Comparison of ENCODE assay signal across 29 cellular contexts in the genomic region with DNA sequence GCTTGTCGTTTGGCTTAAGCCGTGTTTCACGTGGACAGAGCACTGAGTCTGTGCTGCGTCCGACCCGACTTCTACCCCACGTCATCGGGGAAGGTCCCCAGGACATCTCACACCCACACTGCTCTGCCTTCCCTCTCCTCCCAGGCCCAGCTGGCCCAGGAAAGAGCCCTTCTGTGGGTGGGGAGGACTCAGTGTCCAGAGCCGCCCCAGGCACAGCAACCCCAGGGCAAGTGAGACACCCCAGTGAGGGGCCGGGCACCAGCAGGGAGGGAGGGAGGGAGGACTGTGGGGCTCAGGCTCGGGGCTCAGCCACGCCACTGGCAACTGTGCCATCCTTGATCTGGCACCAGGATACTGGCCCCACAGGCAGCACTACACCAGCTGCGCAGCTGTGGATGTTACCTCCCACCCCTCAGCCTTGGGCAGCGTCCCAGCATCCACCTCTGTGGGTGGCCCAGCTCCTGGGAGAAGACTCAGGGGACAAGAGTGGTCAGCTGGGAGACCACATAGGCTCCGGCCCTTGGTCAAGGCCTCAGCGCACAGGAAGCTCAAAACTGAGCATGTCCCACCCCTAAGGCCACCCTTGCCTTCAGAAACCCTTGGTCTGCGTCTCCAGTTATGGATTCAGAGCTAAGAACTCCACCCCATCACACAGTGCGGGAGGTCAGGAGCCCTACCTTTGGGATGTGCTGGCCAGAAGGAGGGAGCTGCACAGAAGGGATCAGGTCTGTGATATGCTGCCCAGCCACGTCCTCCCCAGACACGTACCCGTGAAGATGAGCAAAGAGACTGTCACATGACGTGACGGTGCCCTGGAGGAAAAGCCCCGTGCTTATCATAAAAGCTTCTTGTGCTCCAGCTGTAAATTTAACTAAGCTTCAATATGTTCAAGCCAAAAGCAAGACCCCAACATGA.
"Had no signal": no experiment of that assay in that cellular context is flagged by ENCODE, and none has a peak within 500 bp of the region (broad histone marks: within the 10 kb centered on the region; RNA-seq: fewer than 3 reads in every experiment).

No MANE protein-coding gene starts in this region.

- DNase-seq: activated CD4-positive, alpha-beta T cell treated with anti-CD3 and anti-CD28 coated beads for 4 hours; activated CD4-positive, alpha-beta T cell treated with anti-CD3 and anti-CD28 coated beads, Interleukin-2, amount 50 U/mL, for 4 hours; activated CD8-positive, alpha-beta memory T cell treated with anti-CD3 and anti-CD28 coated beads, Interleukin-2, amount 50 U/mL, for 48 hours; activated CD8-positive, alpha-beta T cell treated with anti-CD3 and anti-CD28 coated beads, Interleukin-2, amount 10 ng/mL, durations not matched to agents 7 days and 5 days; activated gamma-delta T cell treated with Interleukin-2 at 50 U/mL for 16 hours; activated T-cell treated with anti-CD3 and anti-CD28 coated beads, Interleukin-2, amount 50 U/mL, for 1 hour; central memory CD4-positive, alpha-beta T cell; IMR-90; KG1; NCI-H1048; NCI-H1417; NCI-H1694; NCI-H2029; NCI-H2107; NCI-H2171 treated with DMSO at 0.1 percent for 48 hours; NCI-H345; NCI-H510A; NCI-H526 treated with DMSO at 0.1 percent for 48 hours; NK-92 treated with Interleukin-12 subunit alpha and Interleukin-12 subunit beta, amount 100 ng/mL, for 24 hours; OCI-M1; Right ventricle myocardium superior; SJCRH30; SW 1271 had no signal

- H3K4me1 Mint-ChIP-seq: activated naive CD4-positive, alpha-beta T cell treated with anti-CD3 and anti-CD28 coated beads, Interleukin-2, amount 50 U/mL, for 24 hours had no signal

- H3K9me3 ChIP-seq: SJCRH30 had no signal

- ATAC-seq: activated CD4-positive, CD25-positive, alpha-beta regulatory T cell treated with anti-CD3 and anti-CD28 coated beads, Interleukin-2, amount 50 U/mL, for 24 hours; activated CD8-positive, alpha-beta T cell treated with anti-CD3 and anti-CD28 coated beads, Interleukin-2, amount 10 ng/mL, durations not matched to agents 7 days and 5 days; Panc1; SK-N-SH treated with all-trans-retinoic acid at 6 μM for 48 hours had no signal

- H3K4me3 ChIP-seq: SJCRH30 had no signal

- H3K9me3 Mint-ChIP-seq: activated naive CD4-positive, alpha-beta T cell treated with anti-CD3 and anti-CD28 coated beads, Interleukin-2, amount 50 U/mL, for 24 hours; T-helper 1 cell treated with Interleukin-12 subunit alpha and Interleukin-12 subunit beta and Interleukin-4 antibody, amounts not matched to agents 30 μg/mL and 1 μg/mL, for 36 hours had no signal

- H3K4me3 Mint-ChIP-seq: activated CD8-positive, alpha-beta T cell treated with anti-CD3 and anti-CD28 coated beads, Interleukin-2, amount 10 ng/mL, durations not matched to agents 7 days and 5 days; activated naive CD4-positive, alpha-beta T cell treated with anti-CD3 and anti-CD28 coated beads, Interleukin-2, amount 50 U/mL, for 24 hours; T-helper 1 cell treated with Interleukin-12 subunit alpha and Interleukin-12 subunit beta and Interleukin-4 antibody, amounts not matched to agents 30 μg/mL and 1 μg/mL, for 36 hours had no signal

- H3K27ac Mint-ChIP-seq: activated CD8-positive, alpha-beta T cell treated with anti-CD3 and anti-CD28 coated beads, Interleukin-2, amount 10 ng/mL, durations not matched to agents 7 days and 5 days; activated naive CD4-positive, alpha-beta T cell treated with anti-CD3 and anti-CD28 coated beads, Interleukin-2, amount 50 U/mL, for 24 hours; T-helper 1 cell treated with Interleukin-12 subunit alpha and Interleukin-12 subunit beta and Interleukin-4 antibody, amounts not matched to agents 30 μg/mL and 1 μg/mL, for 36 hours had no signal

- H3K27me3 ChIP-seq: SJCRH30 had no signal

- H3K4me1 ChIP-seq: SJCRH30 had no signal

- H3K27ac ChIP-seq: RWPE1, SJCRH30 had no signal

- H3K27me3 Mint-ChIP-seq: activated naive CD4-positive, alpha-beta T cell treated with anti-CD3 and anti-CD28 coated beads, Interleukin-2, amount 50 U/mL, for 24 hours had no signal
